14 cellular contexts compared by ENCODE assay signal in genomic region chr6:88868559-88868860, GRCh38.
"Had no signal": no experiment of that assay in that cellular context is flagged by ENCODE, and none has a peak within 500 bp of the region (broad histone marks: within the 10 kb centered on the region; RNA-seq: fewer than 3 reads in every experiment).

No MANE protein-coding gene starts in this region.

- H3K36me3 Mint-ChIP-seq: neural progenitor cell had no signal

- ATAC-seq: activated naive CD4-positive, alpha-beta T cell treated with anti-CD3 and anti-CD28 coated beads, Interleukin-2, amount 50 U/mL, for 72 hours; gastrocnemius medialis had no signal

- H3K9me3 Mint-ChIP-seq: activated naive CD4-positive, alpha-beta T cell treated with anti-CD3 and anti-CD28 coated beads, Interleukin-2, amount 50 U/mL, for 72 hours; neural progenitor cell; T-helper 1 cell treated with Interleukin-12 subunit alpha and Interleukin-12 subunit beta and Interleukin-4 antibody, amounts not matched to agents 30 μg/mL and 1 μg/mL, for 36 hours had no signal

- H2AFZ ChIP-seq: neural progenitor cell had no signal

- H3K27ac ChIP-seq: dorsolateral prefrontal cortex, esophagus squamous epithelium, left ventricle myocardium inferior, neural progenitor cell, skin epidermis, tibial nerve, vagina had no signal

- H3K27me3 ChIP-seq: dorsolateral prefrontal cortex, esophagus squamous epithelium, gastrocnemius medialis, neural progenitor cell, tibial nerve, vagina had no signal

- H3K9ac ChIP-seq: neural progenitor cell had no signal

- H3K4me1 Mint-ChIP-seq: neural progenitor cell had no signal

- H3K4me1 ChIP-seq: esophagus squamous epithelium, left ventricle myocardium inferior, neural progenitor cell, vagina had no signal

- H3K4me3 ChIP-seq: dorsolateral prefrontal cortex, esophagus squamous epithelium, gastrocnemius medialis, left ventricle myocardium inferior, neural progenitor cell, skin epidermis, tibial nerve, vagina had no signal

- H3K36me3 ChIP-seq: esophagus squamous epithelium, gastrocnemius medialis, left ventricle myocardium inferior, neural progenitor cell, tibial nerve, vagina had no signal

- H3K4me2 ChIP-seq: neural progenitor cell had no signal

- H3K27ac Mint-ChIP-seq: activated naive CD4-positive, alpha-beta T cell treated with anti-CD3 and anti-CD28 coated beads, Interleukin-2, amount 50 U/mL, for 72 hours; neural progenitor cell; T-helper 1 cell treated with Interleukin-12 subunit alpha and Interleukin-12 subunit beta and Interleukin-4 antibody, amounts not matched to agents 30 μg/mL and 1 μg/mL, for 36 hours had no signal

- H3K4me3 Mint-ChIP-seq: neural progenitor cell; T-helper 1 cell treated with Interleukin-12 subunit alpha and Interleukin-12 subunit beta and Interleukin-4 antibody, amounts not matched to agents 30 μg/mL and 1 μg/mL, for 36 hours had no signal

- H3K9me3 ChIP-seq: esophagus squamous epithelium, gastrocnemius medialis, left ventricle myocardium inferior, tibial nerve, vagina had no signal

- DNase-seq: activated CD4-positive, alpha-beta T cell treated with anti-CD3 and anti-CD28 coated beads, Interleukin-2, amount 50 U/mL, for 1 hour; activated T-cell treated with anti-CD3 and anti-CD28 coated beads for 4 hours; amniotic stem cell; dorsolateral prefrontal cortex; esophagus squamous epithelium; gastrocnemius medialis; islet precursor cell; left ventricle myocardium inferior had no signal
